1 cellular context compared by ENCODE assay signal in the genomic region with DNA sequence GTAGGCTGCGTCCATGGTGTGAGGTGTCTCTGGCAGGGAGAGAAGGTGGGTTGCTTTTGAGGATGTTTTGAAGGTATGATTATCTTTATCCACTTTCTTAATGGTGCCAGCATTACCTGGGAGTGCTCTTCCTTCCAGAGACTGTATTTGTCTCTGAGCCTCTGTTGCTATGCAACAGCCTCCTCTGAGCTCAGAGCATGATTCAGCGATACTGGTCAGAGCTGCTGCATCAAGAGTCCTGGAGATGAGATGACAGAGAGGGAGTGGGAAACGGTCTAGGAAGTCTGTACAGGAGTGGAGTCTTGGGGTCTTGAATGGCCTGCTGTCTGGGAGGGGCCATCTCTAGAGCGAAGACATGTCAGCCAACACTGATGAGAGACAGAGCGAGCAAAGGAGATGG.
TF ChIP-seq lines count a peak whose summit lies in the region.

No MANE protein-coding gene starts in this region.

TF ChIP-seq in GM23338, 12 proteins besides CTCF, POLR2A, EP300 and RAD21 (continued from another document):
- TF ChIP-seq, protein P1, sequence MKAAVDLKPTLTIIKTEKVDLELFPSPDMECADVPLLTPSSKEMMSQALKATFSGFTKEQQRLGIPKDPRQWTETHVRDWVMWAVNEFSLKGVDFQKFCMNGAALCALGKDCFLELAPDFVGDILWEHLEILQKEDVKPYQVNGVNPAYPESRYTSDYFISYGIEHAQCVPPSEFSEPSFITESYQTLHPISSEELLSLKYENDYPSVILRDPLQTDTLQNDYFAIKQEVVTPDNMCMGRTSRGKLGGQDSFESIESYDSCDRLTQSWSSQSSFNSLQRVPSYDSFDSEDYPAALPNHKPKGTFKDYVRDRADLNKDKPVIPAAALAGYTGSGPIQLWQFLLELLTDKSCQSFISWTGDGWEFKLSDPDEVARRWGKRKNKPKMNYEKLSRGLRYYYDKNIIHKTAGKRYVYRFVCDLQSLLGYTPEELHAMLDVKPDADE (IDR thresholded peaks at IDR 0.05): no peak
- no peak for TF ChIP-seq POLR2AphosphoS5 (IDR thresholded peaks at IDR 0.05; ENCODE audit: low read depth)
- no peak for TF ChIP-seq STAT1 (IDR thresholded peaks at IDR 0.05; ENCODE audit: unreplicated experiment)
- TF ChIP-seq CREB1 (CRISPR knock-in tag; IDR thresholded peaks at IDR 0.05; ENCODE audit: low read depth): no peak
- TF ChIP-seq EZH2 (IDR thresholded peaks at IDR 0.05; ENCODE audit: low read depth, unreplicated experiment): no peak
- no peak for TF ChIP-seq EZH2phosphoT487 (IDR thresholded peaks at IDR 0.05; ENCODE audit: unreplicated experiment)
- TF ChIP-seq REST (IDR thresholded peaks at IDR 0.05; ENCODE audit: unreplicated experiment): no peak
- no peak for TF ChIP-seq NANOG (IDR thresholded peaks at IDR 0.05; ENCODE audit: borderline replicate concordance)
TF ChIP-seq in GM23338: peak in this region for 0.
